In the genomic region with DNA sequence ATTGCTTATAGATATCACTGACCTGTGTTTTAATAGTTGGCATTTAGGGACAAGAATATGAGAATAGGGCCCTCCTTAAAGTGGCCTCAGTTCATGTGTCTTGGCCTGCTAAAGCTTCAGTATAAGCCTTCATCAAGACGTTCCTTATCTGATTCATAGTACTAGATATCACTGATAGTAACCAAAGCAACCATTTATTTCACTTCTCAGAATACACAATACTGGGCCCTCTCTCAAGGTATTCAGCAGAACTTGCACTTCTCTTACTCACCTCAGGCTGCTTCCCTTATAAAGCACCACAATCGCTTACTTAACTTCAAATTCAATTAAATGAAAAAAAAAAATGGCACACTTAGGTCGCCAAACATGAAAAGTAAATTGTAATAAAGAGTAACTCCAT, we compare ENCODE assay signal across 15 cellular contexts.
"Had no signal": no experiment of that assay in that cellular context is flagged by ENCODE, and none has a peak within 500 bp of the region (broad histone marks: within the 10 kb centered on the region; RNA-seq: fewer than 3 reads in every experiment).

No MANE protein-coding gene starts in this region.

- H3K4me3 ChIP-seq: cardiac muscle cell, esophagus squamous epithelium, psoas muscle, sigmoid colon had no signal

- DNase-seq: activated B cell treated with CpG ODN at 0.5 μM for 24 hours; activated CD4-positive, alpha-beta T cell treated with anti-CD3 and anti-CD28 coated beads, Interleukin-2, amount 10 ng/mL, durations not matched to agents 7 days and 5 days; activated CD8-positive, alpha-beta memory T cell treated with anti-CD3 and anti-CD28 coated beads for 24 hours; activated naive CD4-positive, alpha-beta T cell treated with anti-CD3 and anti-CD28 coated beads for 36 hours; esophagus squamous epithelium; foreskin fibroblast; psoas muscle; sigmoid colon; stimulated activated CD4-positive, alpha-beta T cell treated with anti-CD3 and anti-CD28 coated beads, Interleukin-12 subunit alpha, Interleukin-12 subunit beta, amount 100 ng/mL, for 4 hours; stimulated activated naive CD4-positive, alpha-beta T cell; trophoblast cell had no signal

- ATAC-seq: activated T-helper 17 cell treated with anti-CD3 and anti-CD28 coated beads, Interleukin-2, amount 50 U/mL, for 72 hours; left lobe of liver; natural killer cell treated with Interleukin-12 subunit alpha and Interleukin-12 subunit beta and Interleukin-15 and Interleukin-18, amount 100 ng/mL, for 72 hours; psoas muscle had no signal

- H3K9me3 ChIP-seq: esophagus squamous epithelium, psoas muscle, sigmoid colon had no signal

- H3K27me3 ChIP-seq: cardiac muscle cell, esophagus squamous epithelium, sigmoid colon had no signal

- H3K36me3 ChIP-seq: cardiac muscle cell, esophagus squamous epithelium, sigmoid colon had no signal

- H3K4me1 ChIP-seq: esophagus squamous epithelium, psoas muscle, sigmoid colon had no signal

- H3K27ac ChIP-seq: cardiac muscle cell, esophagus squamous epithelium, psoas muscle, sigmoid colon had no signal
